30 cellular contexts compared by ENCODE assay signal in genomic region chr1:236821111-236821625, GRCh38.
"Had no signal": no experiment of that assay in that cellular context is flagged by ENCODE, and none has a peak within 500 bp of the region (broad histone marks: within the 10 kb centered on the region; RNA-seq: fewer than 3 reads in every experiment).

No MANE protein-coding gene starts in this region.

- H3K9me3 Mint-ChIP-seq: naive B cell; nephron progenitor cell; stimulated activated memory B cell treated with anti-CD40 and anti-IgM and Interleukin-4, amounts not matched to agents 10 μg/mL and 1 μg/mL and 100 μg/mL, for 72 hours; T-helper 1 cell treated with Interleukin-12 subunit alpha and Interleukin-12 subunit beta and Interleukin-4 antibody, amounts not matched to agents 30 μg/mL and 1 μg/mL, for 36 hours had no signal

- DNase-seq: activated CD4-positive, alpha-beta T cell treated with anti-CD3 and anti-CD28 coated beads for 4 hours; activated CD4-positive, alpha-beta T cell treated with anti-CD3 and anti-CD28 coated beads, Interleukin-2, amount 50 U/mL, for 4 hours; activated effector memory CD4-positive, alpha-beta T cell treated with Interleukin-2 at 50 U/mL for 16 hours; activated naive CD4-positive, alpha-beta T cell treated with Interleukin-2 at 50 U/mL for 16 hours; activated T-cell treated with anti-CD3 and anti-CD28 coated beads for 4 hours; anterior cingulate cortex; body of pancreas; colonic mucosa; effector CD8-positive, alpha-beta T cell; gastrocnemius medialis; glutamatergic neuron; islet precursor cell; mammary epithelial cell; naive B cell; nephron progenitor cell; pancreas; retina; small intestine; stimulated activated CD4-positive, alpha-beta T cell treated with anti-CD3 and anti-CD28 coated beads, Interleukin-1b, Interleukin-23, amount 100 ng/mL, for 48 hours; stimulated activated CD4-positive, alpha-beta T cell treated with anti-CD3 and anti-CD28 coated beads, Interleukin-4, amount 100 ng/mL, for 4 hours; stimulated activated CD8-positive, alpha-beta memory T cell treated with anti-CD3 and anti-CD28 coated beads, Interleukin-4, amount 100 ng/mL, for 48 hours; stomach; T-helper 9 cell; tibial artery; upper lobe of right lung had no signal

- H3K4me3 ChIP-seq: body of pancreas, colonic mucosa, gastrocnemius medialis, pancreas, prostate gland, stomach, suprapubic skin, tibial artery, upper lobe of right lung had no signal

- H3K27ac Mint-ChIP-seq: naive B cell; stimulated activated memory B cell treated with anti-CD40 and anti-IgM and Interleukin-4, amounts not matched to agents 10 μg/mL and 1 μg/mL and 100 μg/mL, for 72 hours; T-helper 1 cell treated with Interleukin-12 subunit alpha and Interleukin-12 subunit beta and Interleukin-4 antibody, amounts not matched to agents 30 μg/mL and 1 μg/mL, for 36 hours had no signal

- ATAC-seq: body of pancreas; gastrocnemius medialis; pancreas; sciatic nerve; stimulated activated memory B cell treated with anti-CD40 and anti-IgM and Interleukin-4, amounts not matched to agents 10 μg/mL and 1 μg/mL and 100 μg/mL, for 72 hours; upper lobe of right lung had no signal

- H3K27me3 Mint-ChIP-seq: naive B cell; stimulated activated memory B cell treated with anti-CD40 and anti-IgM and Interleukin-4, amounts not matched to agents 10 μg/mL and 1 μg/mL and 100 μg/mL, for 72 hours had no signal

- H3K4me1 Mint-ChIP-seq: nephron progenitor cell; stimulated activated memory B cell treated with anti-CD40 and anti-IgM and Interleukin-4, amounts not matched to agents 10 μg/mL and 1 μg/mL and 100 μg/mL, for 72 hours had no signal

- H3K4me3 Mint-ChIP-seq: naive B cell; nephron progenitor cell; stimulated activated memory B cell treated with anti-CD40 and anti-IgM and Interleukin-4, amounts not matched to agents 10 μg/mL and 1 μg/mL and 100 μg/mL, for 72 hours; T-helper 1 cell treated with Interleukin-12 subunit alpha and Interleukin-12 subunit beta and Interleukin-4 antibody, amounts not matched to agents 30 μg/mL and 1 μg/mL, for 36 hours had no signal
